2 cellular contexts compared by ENCODE assay signal in genomic region chr17:73196500-73196899, GRCh38.
TF ChIP-seq lines count a peak whose summit lies in the region.

No MANE protein-coding gene starts in this region.

TF ChIP-seq in IMR-90, 13 proteins besides CTCF, POLR2A, EP300 and RAD21:
- TF ChIP-seq USF2 (IDR thresholded peaks at IDR 0.05; ENCODE audit: low read depth, low read length): no peak
- no peak for TF ChIP-seq RFX5 (IDR thresholded peaks at IDR 0.05; ENCODE audit: low read depth, low read length)
- TF ChIP-seq MXI1 (IDR thresholded peaks at IDR 0.05; ENCODE audit: borderline replicate concordance, low read depth, low read length): no peak
- TF ChIP-seq NFE2L2 (IDR thresholded peaks at IDR 0.05; ENCODE audit: low read depth, low read length): no peak
- TF ChIP-seq MAFK (IDR thresholded peaks at IDR 0.05; ENCODE audit: low read depth, low read length): no peak
- no peak for TF ChIP-seq RCOR1 (IDR thresholded peaks at IDR 0.05; ENCODE audit: insufficient replicate concordance, low read length)
- TF ChIP-seq SMC3 (IDR thresholded peaks at IDR 0.05; ENCODE audit: low read depth, low read length): no peak
- TF ChIP-seq CHD1 (IDR thresholded peaks at IDR 0.05; ENCODE audit: low read depth, low read length): no peak
- no peak for TF ChIP-seq ELK1 (IDR thresholded peaks at IDR 0.05; ENCODE audit: borderline replicate concordance, low read depth, low read length)
- TF ChIP-seq BHLHE40 (IDR thresholded peaks at IDR 0.05; ENCODE audit: low read depth, low read length): no peak
- TF ChIP-seq MAZ (IDR thresholded peaks at IDR 0.05; ENCODE audit: borderline replicate concordance, low read depth, low read length): no peak
- no peak for TF ChIP-seq FOS (IDR thresholded peaks at IDR 0.05; ENCODE audit: low read depth, low read length)
- TF ChIP-seq CEBPB (IDR thresholded peaks at IDR 0.05; ENCODE audit: low read depth, low read length): no peak

TF ChIP-seq in K562, 482 proteins besides CTCF, POLR2A, EP300 and RAD21:
- no peak for TF ChIP-seq RHOXF2B (CRISPR knock-in tag; conservative IDR thresholded peaks at IDR 0.05)
- TF ChIP-seq ETV1 (tag; conservative IDR thresholded peaks at IDR 0.05; ENCODE audit: low read depth): peak; percentile 63
- no peak for TF ChIP-seq ZKSCAN1 (IDR thresholded peaks at IDR 0.05; ENCODE audit: low read depth, low read length)
- no peak for TF ChIP-seq GTF2E2 (tag; IDR thresholded peaks at IDR 0.05)
- no peak for TF ChIP-seq MEF2D (tag; conservative IDR thresholded peaks at IDR 0.05; ENCODE audit: low read depth)
